Comparison of ENCODE assay signal across 8 cellular contexts in genomic region chr1:229579101-229579651, GRCh38. TPM values are rescaled to one million over a fixed set of nuclear protein-coding genes. Genes with fewer than 3 reads are reported as not detected.
DNase-seq lines count a peak whose midpoint lies in the region; ATAC-seq and TF ChIP-seq lines count a peak whose summit lies in the region.

No MANE protein-coding gene starts in this region.

- no peak overlapping the region for H3K4me3 Mint-ChIP-seq in CD8-positive, alpha-beta memory T cell
- no peak overlapping the region for H3K4me3 Mint-ChIP-seq in activated T-helper 2 cell treated with anti-CD3 and anti-CD28 coated beads, Interferon-gamma antibody, Interleukin-2, Interleukin-4, amounts not matched to agents 10 μg/mL and 5 μg/mL and 100 μg/mL, durations not matched to agents 14 hours and 24 hours and 36 hours (ENCODE audit: low read depth)
- H3K4me3 Mint-ChIP-seq in activated CD8-positive, alpha-beta memory T cell treated with anti-CD3 and anti-CD28 coated beads, Interleukin-2, amount 10 ng/mL, durations not matched to agents 7 days and 5 days, result no peak overlapping the region

- peak; percentile 10 for DNase-seq in NCI-H748 treated with DMSO at 0.1 percent for 48 hours (lab: John Stamatoyannopoulos, UW)
- no peak for DNase-seq in coronary artery (ENCODE audit: low spot score)
- peak; percentile 72 for DNase-seq in middle frontal gyrus (ENCODE audit: extremely low spot score, low spot score)
- DNase-seq in CD8-positive, alpha-beta memory T cell, result no peak
- DNase-seq in activated T-helper 2 cell treated with anti-CD3 and anti-CD28 coated beads, Interferon-gamma antibody, Interleukin-2, Interleukin-4, amounts not matched to agents 10 μg/mL and 5 μg/mL and 100 μg/mL, durations not matched to agents 14 hours and 24 hours and 36 hours (ENCODE audit: low spot score), result no peak
- DNase-seq in activated CD8-positive, alpha-beta memory T cell treated with anti-CD3 and anti-CD28 coated beads, Interleukin-2, amount 10 ng/mL, durations not matched to agents 7 days and 5 days, result no peak

- CTCF ChIA-PET in CD8-positive, alpha-beta memory T cell (lab: Charles Lee), result no interaction called here
- CTCF ChIA-PET in activated CD8-positive, alpha-beta memory T cell treated with anti-CD3 and anti-CD28 coated beads, Interleukin-2, amount 10 ng/mL, durations not matched to agents 7 days and 5 days (lab: Charles Lee), result no interaction called here

- H3K9me3 ChIP-seq in CD8-positive, alpha-beta memory T cell (ENCODE audit: low read length), result no peaks in the 10 kb centered on the region

- peak overlapping the region; percentile 56 for H3K4me3 ChIP-seq in coronary artery
- H3K4me3 ChIP-seq in CD8-positive, alpha-beta memory T cell (ENCODE audit: low read length), result no peak overlapping the region

- H3K27ac ChIP-seq in coronary artery, result peak overlapping the region; percentile 58 to 67
- H3K27ac ChIP-seq in CD8-positive, alpha-beta memory T cell (ENCODE audit: low read depth, low read length), result no peak overlapping the region

- no peaks in the 10 kb centered on the region for H3K9me3 Mint-ChIP-seq in CD8-positive, alpha-beta memory T cell
- H3K9me3 Mint-ChIP-seq in activated T-helper 2 cell treated with anti-CD3 and anti-CD28 coated beads, Interferon-gamma antibody, Interleukin-2, Interleukin-4, amounts not matched to agents 10 μg/mL and 5 μg/mL and 100 μg/mL, durations not matched to agents 14 hours and 24 hours and 36 hours, result no peaks in the 10 kb centered on the region
- no peaks in the 10 kb centered on the region for H3K9me3 Mint-ChIP-seq in activated CD8-positive, alpha-beta memory T cell treated with anti-CD3 and anti-CD28 coated beads, Interleukin-2, amount 10 ng/mL, durations not matched to agents 7 days and 5 days (ENCODE audit: low read depth)

- no peaks in the 10 kb centered on the region for H3K36me3 ChIP-seq in CD8-positive, alpha-beta memory T cell (ENCODE audit: insufficient read depth, low read length)

- ATAC-seq in GM18870 (IDR thresholded peaks at IDR 0.05; ENCODE audit: unreplicated experiment) (peak; percentile 75), HG03175 (IDR thresholded peaks at IDR 0.05; ENCODE audit: unreplicated experiment) (peak; percentile 62)
- no peak for ATAC-seq in activated CD8-positive, alpha-beta memory T cell treated with anti-CD3 and anti-CD28 coated beads, Interleukin-2, amount 10 ng/mL, durations not matched to agents 7 days and 5 days

- no peaks in the 10 kb centered on the region for H3K4me1 Mint-ChIP-seq in CD8-positive, alpha-beta memory T cell
- peaks cover 3% of the 10 kb centered on the region for H3K4me1 Mint-ChIP-seq in activated T-helper 2 cell treated with anti-CD3 and anti-CD28 coated beads, Interferon-gamma antibody, Interleukin-2, Interleukin-4, amounts not matched to agents 10 μg/mL and 5 μg/mL and 100 μg/mL, durations not matched to agents 14 hours and 24 hours and 36 hours (ENCODE audit: low read depth)
- H3K4me1 Mint-ChIP-seq in activated CD8-positive, alpha-beta memory T cell treated with anti-CD3 and anti-CD28 coated beads, Interleukin-2, amount 10 ng/mL, durations not matched to agents 7 days and 5 days, result peaks cover 4% of the 10 kb centered on the region

- H3K4me1 ChIP-seq in CD8-positive, alpha-beta memory T cell (ENCODE audit: insufficient read depth, low read length), result no peaks in the 10 kb centered on the region

- intact Hi-C loops in activated T-helper 2 cell treated with anti-CD3 and anti-CD28 coated beads, Interferon-gamma antibody, Interleukin-2, Interleukin-4, amounts not matched to agents 10 μg/mL and 5 μg/mL and 100 μg/mL, durations not matched to agents 14 hours and 24 hours and 36 hours (cut with micrococcal nuclease), result no loop called here

- no peak for TF ChIP-seq CTCF in coronary artery (IDR thresholded peaks at IDR 0.05)

- peak overlapping the region in 1 of 8 donors; percentile 11 for H3K27ac Mint-ChIP-seq in CD8-positive, alpha-beta memory T cell
- H3K27ac Mint-ChIP-seq in activated T-helper 2 cell treated with anti-CD3 and anti-CD28 coated beads, Interferon-gamma antibody, Interleukin-2, Interleukin-4, amounts not matched to agents 10 μg/mL and 5 μg/mL and 100 μg/mL, durations not matched to agents 14 hours and 24 hours and 36 hours, result no peak overlapping the region
- H3K27ac Mint-ChIP-seq in activated CD8-positive, alpha-beta memory T cell treated with anti-CD3 and anti-CD28 coated beads, Interleukin-2, amount 10 ng/mL, durations not matched to agents 7 days and 5 days, result no peak overlapping the region

- H3K27me3 ChIP-seq in CD8-positive, alpha-beta memory T cell (ENCODE audit: insufficient read depth, low read length, poor library complexity, severe bottlenecking), result peaks cover 3% of the 10 kb centered on the region

- POLR2A ChIA-PET in CD8-positive, alpha-beta memory T cell (lab: Charles Lee), result no interaction called here

- H3K36me3 Mint-ChIP-seq in CD8-positive, alpha-beta memory T cell, result no peaks in the 10 kb centered on the region
- H3K36me3 Mint-ChIP-seq in activated T-helper 2 cell treated with anti-CD3 and anti-CD28 coated beads, Interferon-gamma antibody, Interleukin-2, Interleukin-4, amounts not matched to agents 10 μg/mL and 5 μg/mL and 100 μg/mL, durations not matched to agents 14 hours and 24 hours and 36 hours (ENCODE audit: low read depth), result no peaks in the 10 kb centered on the region
- H3K36me3 Mint-ChIP-seq in activated CD8-positive, alpha-beta memory T cell treated with anti-CD3 and anti-CD28 coated beads, Interleukin-2, amount 10 ng/mL, durations not matched to agents 7 days and 5 days, result no peaks in the 10 kb centered on the region

- H3K27me3 Mint-ChIP-seq in CD8-positive, alpha-beta memory T cell, result peaks cover 4 to 9% of the 10 kb centered on the region in 2 donors
- H3K27me3 Mint-ChIP-seq in activated T-helper 2 cell treated with anti-CD3 and anti-CD28 coated beads, Interferon-gamma antibody, Interleukin-2, Interleukin-4, amounts not matched to agents 10 μg/mL and 5 μg/mL and 100 μg/mL, durations not matched to agents 14 hours and 24 hours and 36 hours (ENCODE audit: low read depth), result peaks cover 17% of the 10 kb centered on the region
- H3K27me3 Mint-ChIP-seq in activated CD8-positive, alpha-beta memory T cell treated with anti-CD3 and anti-CD28 coated beads, Interleukin-2, amount 10 ng/mL, durations not matched to agents 7 days and 5 days, result peaks cover 10% of the 10 kb centered on the region

RNA-seq across cellular contexts. Expression of gene ABCB10, which starts 20.7 kb away (rescaled TPM):
- total RNA-seq in CD8-positive, alpha-beta memory T cell, result 10 to 100 TPM; 42.7 to 48.0 TPM
- polyA plus RNA-seq in CD8-positive, alpha-beta memory T cell, result 11.1 TPM
- 40.1 and 42.7 TPM in 2 replicates for total RNA-seq in activated T-helper 2 cell treated with anti-CD3 and anti-CD28 coated beads, Interferon-gamma antibody, Interleukin-2, Interleukin-4, amounts not matched to agents 10 μg/mL and 5 μg/mL and 100 μg/mL, durations not matched to agents 14 hours and 24 hours and 36 hours
- 10 to 100 TPM; 35.0 to 39.8 TPM for total RNA-seq in activated CD8-positive, alpha-beta memory T cell treated with anti-CD3 and anti-CD28 coated beads, Interleukin-2, amount 10 ng/mL, durations not matched to agents 7 days and 5 days

RNA-seq across cellular contexts. Expression of gene TAF5L, which starts 46.7 kb away (rescaled TPM):
- 10 to 100 TPM; 30.5 to 31.7 TPM for total RNA-seq in CD8-positive, alpha-beta memory T cell
- polyA plus RNA-seq in CD8-positive, alpha-beta memory T cell, result 7.2 TPM
- total RNA-seq in activated T-helper 2 cell treated with anti-CD3 and anti-CD28 coated beads, Interferon-gamma antibody, Interleukin-2, Interleukin-4, amounts not matched to agents 10 μg/mL and 5 μg/mL and 100 μg/mL, durations not matched to agents 14 hours and 24 hours and 36 hours, result 28.3 and 28.4 TPM in 2 replicates
- total RNA-seq in activated CD8-positive, alpha-beta memory T cell treated with anti-CD3 and anti-CD28 coated beads, Interleukin-2, amount 10 ng/mL, durations not matched to agents 7 days and 5 days, result 10 to 100 TPM; 24.9 to 29.7 TPM

RNA-seq across cellular contexts. Expression of gene URB2, which starts 46.9 kb away (rescaled TPM):
- total RNA-seq in CD8-positive, alpha-beta memory T cell, result 10 to 100 TPM; 37.6 to 38.2 TPM
- 6.5 TPM for polyA plus RNA-seq in CD8-positive, alpha-beta memory T cell
- 25.8 and 27.0 TPM in 2 replicates for total RNA-seq in activated T-helper 2 cell treated with anti-CD3 and anti-CD28 coated beads, Interferon-gamma antibody, Interleukin-2, Interleukin-4, amounts not matched to agents 10 μg/mL and 5 μg/mL and 100 μg/mL, durations not matched to agents 14 hours and 24 hours and 36 hours
- total RNA-seq in activated CD8-positive, alpha-beta memory T cell treated with anti-CD3 and anti-CD28 coated beads, Interleukin-2, amount 10 ng/mL, durations not matched to agents 7 days and 5 days, result 10 to 100 TPM; 13.5 to 18.7 TPM

Comparison
In these comparisons a context has a peak if more than half of its experiments do, and no peak if none do; other contexts are left out.
1. DNase-seq: peak in NCI-H748 treated with DMSO at 0.1 percent for 48 hours (single experiment) and middle frontal gyrus (single experiment); none in coronary artery (single experiment), CD8-positive, alpha-beta memory T cell (0 of 5), activated T-helper 2 cell treated with anti-CD3 and anti-CD28 coated beads, Interferon-gamma antibody, Interleukin-2, Interleukin-4, amounts not matched to agents 10 μg/mL and 5 μg/mL and 100 μg/mL, durations not matched to agents 14 hours and 24 hours and 36 hours (single experiment) and activated CD8-positive, alpha-beta memory T cell treated with anti-CD3 and anti-CD28 coated beads, Interleukin-2, amount 10 ng/mL, durations not matched to agents 7 days and 5 days (single experiment).